Comparison of ENCODE assay signal across 14 cellular contexts in the genomic region with DNA sequence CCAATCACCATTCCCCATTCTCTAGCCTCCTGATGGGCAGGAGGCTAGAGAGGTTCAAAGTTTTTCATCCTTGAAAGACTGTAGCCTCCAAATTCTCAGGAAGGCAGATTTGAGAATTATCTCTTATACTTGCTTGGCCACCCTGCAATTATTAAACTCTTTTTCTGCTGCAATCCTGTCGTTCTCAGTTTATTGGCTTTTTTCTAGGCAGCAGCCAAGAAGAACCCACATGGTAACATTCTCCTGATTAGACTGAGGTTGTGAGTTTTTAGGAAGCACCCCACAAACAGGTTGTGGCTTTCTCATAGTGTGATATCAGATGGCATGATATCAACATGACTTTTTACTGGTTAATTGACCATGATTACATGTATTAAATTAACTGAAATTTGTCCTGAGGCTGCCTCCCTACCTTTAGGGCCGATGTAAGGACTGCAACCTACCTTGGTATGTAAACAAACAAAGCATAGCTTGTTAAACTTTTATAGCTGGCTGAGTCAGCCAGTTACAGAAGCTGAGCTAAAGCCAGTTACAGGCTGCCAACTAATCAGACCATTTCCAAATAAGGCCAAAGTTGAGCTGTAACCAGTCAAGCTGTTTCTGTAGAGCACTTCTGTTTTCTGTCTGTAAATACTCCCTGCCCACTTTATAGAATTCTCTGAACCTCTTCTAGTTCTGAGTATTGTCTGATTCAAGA. TPM values are rescaled to one million over a fixed set of nuclear protein-coding genes. Genes with fewer than 3 reads are reported as not detected.
A peak's percentile ranks its signal among the peaks of the same experiment; 100 is the strongest.
DNase-seq lines count a peak whose midpoint lies in the region; ATAC-seq, FAIRE-seq and TF ChIP-seq lines count a peak whose summit lies in the region.
"Had no signal": no experiment of that assay in that cellular context is flagged by ENCODE, and none has a peak within 500 bp of the region (broad histone marks: within the 10 kb centered on the region; RNA-seq: fewer than 3 reads in every experiment).

No MANE protein-coding gene starts in this region.

- TF ChIP-seq POLR2A in breast epithelium (IDR thresholded peaks at IDR 0.05) (no peak), gastroesophageal sphincter (IDR thresholded peaks at IDR 0.05) (no peak), vagina (IDR thresholded peaks at IDR 0.05) (no peak)

- H3K27ac Mint-ChIP-seq in MCF 10A (ENCODE audit: low read depth, unreplicated experiment): peak overlapping the region; percentile 23
- H3K27ac Mint-ChIP-seq: activated B cell treated with CpG ODN at 0.5 μM for 24 hours; activated naive CD8-positive, alpha-beta T cell treated with anti-CD3 and anti-CD28 coated beads, Interleukin-2, amount 50 U/mL, for 24 hours; B cell; progenitor cell of endocrine pancreas had no signal

- FAIRE-seq in RCC 7860 (lab: Jason Lieb, UNC): no peak

- H3K4me3 ChIP-seq in breast epithelium (no peak overlapping the region), gastroesophageal sphincter (no peak overlapping the region), vagina (no peak overlapping the region), ascending aorta (no peak overlapping the region)

- DNase-seq in MCF 10A (ENCODE audit: unreplicated experiment) (peak; percentile 27), breast epithelium (ENCODE audit: low spot score in 2 of 2) (no peak), RCC 7860 (ENCODE audit: low spot score) (peak; percentile 20), vagina (ENCODE audit: extremely low spot score in 2 of 2) (no peak), ascending aorta (ENCODE audit: low spot score in 2 of 2) (no peak), iPS-NIHi7 (ENCODE audit: extremely low spot score) (no peak)
- DNase-seq in stimulated activated CD4-positive, alpha-beta T cell treated with anti-CD3 and anti-CD28 coated beads, Interleukin-4, amount 100 ng/mL, for 4 hours: no peak
- DNase-seq: activated B cell treated with CpG ODN at 0.5 μM for 24 hours; activated naive CD8-positive, alpha-beta T cell treated with anti-CD3 and anti-CD28 coated beads, Interleukin-2, amount 50 U/mL, for 24 hours; NCI-H345; stimulated activated naive B cell treated with anti-CD40 and anti-IgM and Interleukin-4, amounts not matched to agents 10 μg/mL and 1 μg/mL and 100 μg/mL, for 72 hours had no signal

- no peaks in the 10 kb centered on the region for H3K4me1 ChIP-seq in breast epithelium
- H3K4me1 ChIP-seq in gastroesophageal sphincter: peaks cover 0 to 26% (median 0%) of the 10 kb centered on the region in 3 donors
- H3K4me1 ChIP-seq in vagina: peaks cover 27% of the 10 kb centered on the region
- H3K4me1 ChIP-seq in ascending aorta: peaks cover 0 to 16% of the 10 kb centered on the region in 2 donors

- 34 to 58% methylated on average over 2 of the region's 2 CpGs for WGBS in gastroesophageal sphincter (ENCODE audit: low coverage in 1 of 2), 2 donors

- BruUV-seq in MCF 10A (replicated peaks; lab: Mats Ljungman, UMichigan): no TSS peak

- H3K36me3 Mint-ChIP-seq in MCF 10A (ENCODE audit: insufficient read depth, unreplicated experiment): no peaks in the 10 kb centered on the region

- no peak overlapping the region for H3K27ac ChIP-seq in breast epithelium
- H3K27ac ChIP-seq in gastroesophageal sphincter: peak overlapping the region; percentile 57 to 100 (median 80)
- peak overlapping the region; percentile 58 for H3K27ac ChIP-seq in vagina
- H3K27ac ChIP-seq in ascending aorta: peak overlapping the region in 1 of 2 donors; percentile 43

- TF ChIP-seq EP300 in gastroesophageal sphincter (IDR thresholded peaks at IDR 0.05): no peak

- TF ChIP-seq CTCF in MCF 10A (IDR thresholded peaks at IDR 0.05; ENCODE audit: unreplicated experiment) (no peak), breast epithelium (IDR thresholded peaks at IDR 0.05) (no peak), gastroesophageal sphincter (IDR thresholded peaks at IDR 0.05) (no peak), vagina (IDR thresholded peaks at IDR 0.05) (no peak), ascending aorta (IDR thresholded peaks at IDR 0.05) (no peak)

- H3K27me3 ChIP-seq in breast epithelium: no peaks in the 10 kb centered on the region
- no peaks in the 10 kb centered on the region for H3K27me3 ChIP-seq in gastroesophageal sphincter
- H3K27me3 ChIP-seq in vagina: no peaks in the 10 kb centered on the region
- no peaks in the 10 kb centered on the region for H3K27me3 ChIP-seq in ascending aorta

- H3K9me3 Mint-ChIP-seq in MCF 10A (ENCODE audit: unreplicated experiment): no peaks in the 10 kb centered on the region
- H3K9me3 Mint-ChIP-seq: activated B cell treated with CpG ODN at 0.5 μM for 24 hours; activated naive CD8-positive, alpha-beta T cell treated with anti-CD3 and anti-CD28 coated beads, Interleukin-2, amount 50 U/mL, for 24 hours; stimulated activated naive B cell treated with anti-CD40 and anti-IgM and Interleukin-4, amounts not matched to agents 10 μg/mL and 1 μg/mL and 100 μg/mL, for 72 hours had no signal

- CTCF ChIA-PET in MCF 10A (lab: Yijun Ruan, JAX): no interaction called here

- H3K9me3 ChIP-seq in breast epithelium (no peaks in the 10 kb centered on the region), gastroesophageal sphincter (no peaks in the 10 kb centered on the region), vagina (no peaks in the 10 kb centered on the region), ascending aorta (no peaks in the 10 kb centered on the region)

- H3K4me1 Mint-ChIP-seq in MCF 10A (ENCODE audit: insufficient read depth, unreplicated experiment): peaks cover 12% of the 10 kb centered on the region

- no peaks in the 10 kb centered on the region for H3K27me3 Mint-ChIP-seq in MCF 10A (ENCODE audit: insufficient read depth, unreplicated experiment)
- H3K27me3 Mint-ChIP-seq: activated B cell treated with CpG ODN at 0.5 μM for 24 hours; B cell; progenitor cell of endocrine pancreas; stimulated activated naive B cell treated with anti-CD40 and anti-IgM and Interleukin-4, amounts not matched to agents 10 μg/mL and 1 μg/mL and 100 μg/mL, for 72 hours had no signal

- no peak for ATAC-seq in gastroesophageal sphincter
- ATAC-seq: activated naive CD8-positive, alpha-beta T cell treated with anti-CD3 and anti-CD28 coated beads, Interleukin-2, amount 50 U/mL, for 24 hours had no signal

- H3K36me3 ChIP-seq in breast epithelium (no peaks in the 10 kb centered on the region), gastroesophageal sphincter (no peaks in the 10 kb centered on the region), vagina (no peaks in the 10 kb centered on the region), ascending aorta (no peaks in the 10 kb centered on the region)

- no peak overlapping the region for H3K4me3 Mint-ChIP-seq in MCF 10A (ENCODE audit: unreplicated experiment)
- H3K4me3 Mint-ChIP-seq: activated B cell treated with CpG ODN at 0.5 μM for 24 hours; activated naive CD8-positive, alpha-beta T cell treated with anti-CD3 and anti-CD28 coated beads, Interleukin-2, amount 50 U/mL, for 24 hours; stimulated activated naive B cell treated with anti-CD40 and anti-IgM and Interleukin-4, amounts not matched to agents 10 μg/mL and 1 μg/mL and 100 μg/mL, for 72 hours had no signal

- intact Hi-C loops in MCF 10A (cut with micrococcal nuclease) (no loop called here), breast epithelium (cut with DNase I; ENCODE audit: low total_unique reads) (no loop called here), vagina (cut with DNase I) (no loop called here), ascending aorta (cut with DNase I) (no loop called here)

- POLR2A ChIA-PET in MCF 10A (lab: Yijun Ruan, JAX): interaction anchor here (0.5 to 1.0 kb wide), 2 partner anchors 115 to 1915 kb away, joined by 3 to 4 read pairs; no protein-coding TSS in a partner anchor

RNA-seq across cellular contexts. Expression of a gene that starts 3.2 kb away (rescaled TPM):
- 5.7 and 10.0 TPM in 2 replicates for total RNA-seq in MCF 10A (2022)
- total RNA-seq in breast epithelium: 10 to 100 TPM; 11.0 to 29.6 (median 19.7) TPM
- 10 to 100 TPM; 15.9 to 28.9 (median 22.2) TPM for total RNA-seq in gastroesophageal sphincter
- 17.7 TPM for total RNA-seq in vagina
- 13.9 TPM for total RNA-seq in ascending aorta

Comparison
In these comparisons a context has a peak if more than half of its experiments do, and no peak if none do; other contexts are left out.
1. DNase-seq: peak in MCF 10A (single experiment) and RCC 7860 (single experiment); none in breast epithelium (0 of 2), vagina (0 of 2), ascending aorta (0 of 2), iPS-NIHi7 (single experiment) and stimulated activated CD4-positive, alpha-beta T cell treated with anti-CD3 and anti-CD28 coated beads, Interleukin-4, amount 100 ng/mL, for 4 hours (0 of 2).
2. H3K27ac ChIP-seq: peak in gastroesophageal sphincter (4 of 4) and vagina (single experiment); none in breast epithelium (0 of 2).